8 cellular contexts compared by ENCODE assay signal in the genomic region with DNA sequence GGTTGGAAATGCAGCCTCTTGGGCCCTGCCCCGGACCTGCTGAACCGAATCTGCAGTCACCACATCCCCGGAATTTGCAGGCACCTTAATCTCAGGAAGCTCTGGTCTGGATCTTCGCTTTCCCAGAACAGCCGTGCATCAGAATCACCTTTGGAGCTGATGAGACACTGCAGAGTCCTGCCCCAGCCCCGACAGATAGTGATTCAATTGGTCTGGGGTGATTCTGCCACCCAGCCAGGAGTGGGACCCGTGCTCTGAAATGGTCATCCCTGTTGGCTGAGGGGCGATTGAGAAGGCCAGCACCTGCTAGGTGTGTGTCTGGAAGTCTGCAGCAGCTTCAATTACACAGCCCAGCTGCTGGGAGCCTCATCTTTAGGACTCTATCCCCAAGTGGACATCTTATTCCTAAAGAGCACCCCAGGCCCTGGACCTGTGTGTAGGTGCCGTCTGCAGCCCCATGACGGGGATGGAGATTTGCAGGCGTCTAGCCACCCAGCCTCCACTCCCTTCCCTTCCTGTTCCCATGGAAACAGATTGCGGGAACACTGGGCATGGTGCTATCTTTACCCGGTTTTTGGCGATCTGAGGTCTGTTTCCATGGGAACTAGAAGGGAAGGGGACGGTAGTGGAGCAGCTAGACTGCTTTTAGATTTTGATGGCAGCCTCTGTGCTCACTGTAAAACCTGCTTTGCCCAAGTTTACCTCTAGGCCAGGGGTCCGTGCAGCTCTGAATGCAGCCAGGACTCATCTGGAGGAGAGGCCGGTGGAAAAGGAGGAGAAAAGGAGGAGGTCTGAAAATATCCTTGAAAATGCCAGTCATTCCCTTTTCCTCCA.
DNase-seq lines count a peak whose midpoint lies in the region; ATAC-seq, FAIRE-seq and TF ChIP-seq lines count a peak whose summit lies in the region.

No MANE protein-coding gene starts in this region.

- H3K27me3 ChIP-seq in CD4-positive, alpha-beta memory T cell (ENCODE audit: insufficient read depth, low read length): no peaks in the 10 kb centered on the region
- no peaks in the 10 kb centered on the region for H3K27me3 ChIP-seq in ascending aorta
- H3K27me3 ChIP-seq in mesenchymal stem cell (ENCODE audit: control insufficient read depth in 1 of 2, insufficient read depth in 1 of 2, low read length in 2 of 2): no peaks in the 10 kb centered on the region

- no peaks in the 10 kb centered on the region for H3K36me3 ChIP-seq in CD4-positive, alpha-beta memory T cell (ENCODE audit: insufficient read depth, low read length)
- no peaks in the 10 kb centered on the region for H3K36me3 ChIP-seq in ascending aorta
- no peaks in the 10 kb centered on the region for H3K36me3 ChIP-seq in mesenchymal stem cell (ENCODE audit: control insufficient read depth in 1 of 2, insufficient read depth in 2 of 2, low read depth in 1 of 2, low read length in 2 of 2)

- CTCF ChIA-PET in CD4-positive, alpha-beta memory T cell (lab: Charles Lee; ENCODE audit: partially characterized antibody): interaction anchor here (1.4 to 4.1 kb wide), 5 partner anchors 9 to 158 kb away, joined by 3 to 26 read pairs (median 5); no protein-coding TSS in a partner anchor

- 77% methylated on average over 17 of the region's 17 CpGs for WGBS in mesenchymal stem cell

- H3K4ac ChIP-seq in mesenchymal stem cell (ENCODE audit: low read depth in 1 of 2, low read length in 2 of 2): no peak overlapping the region

- no peak for TF ChIP-seq CTCF in ascending aorta (IDR thresholded peaks at IDR 0.05)

- H2BK15ac ChIP-seq in mesenchymal stem cell (ENCODE audit: low read depth, poor library complexity, severe bottlenecking): no peak overlapping the region

- peaks cover 51 to 83% (median 71%) of the 10 kb centered on the region in 4 donors for H3K4me1 Mint-ChIP-seq in CD4-positive, alpha-beta memory T cell

- no peak overlapping the region for H3K4me2 ChIP-seq in mesenchymal stem cell (ENCODE audit: low read length, poor library complexity, severe bottlenecking)

- intact Hi-C loops in CD4-positive, alpha-beta memory T cell (cut with micrococcal nuclease): loop anchor here (5.0 kb wide), 4 partner anchors 92 to 353 kb away; partner anchors contain the start of genes FAM210A and RNMT
- intact Hi-C loops in ascending aorta (cut with DNase I) (loop anchor here (2.0 kb wide), 3 partner anchors 114 to 156 kb away; partner anchors contain the start of gene LDLRAD4), posterior vena cava (cut with DNase I) (loop anchor here in 1 of 2 donors (5.0 kb wide), 1 partner anchor 157 kb away; the partner anchor contains the start of gene LDLRAD4)

- peak in 1 of 5 donors; percentile 50 for DNase-seq in CD4-positive, alpha-beta memory T cell
- DNase-seq in ascending aorta (ENCODE audit: low spot score in 2 of 2) (no peak), mesenchymal stem cell (no peak), posterior vena cava (ENCODE audit: low spot score) (no peak), frontal cortex (ENCODE audit: low spot score in 2 of 2) (no peak)
- DNase-seq in stimulated activated CD4-positive, alpha-beta T cell treated with anti-CD3 and anti-CD28 coated beads, Interleukin-15, amount 100 ng/mL, for 24 hours: no peak

- H3K4me3 ChIP-seq in CD4-positive, alpha-beta memory T cell (ENCODE audit: low read length in 2 of 2): no peak overlapping the region
- peak overlapping the region in 1 of 2 donors; percentile 9 for H3K4me3 ChIP-seq in ascending aorta
- no peak overlapping the region for H3K4me3 ChIP-seq in mesenchymal stem cell (ENCODE audit: insufficient read depth in 1 of 2, low read depth in 1 of 2, low read length in 2 of 2)

- H3K4me3 Mint-ChIP-seq in CD4-positive, alpha-beta memory T cell: peak overlapping the region in 7 of 8 donors; percentile 18 to 91 (median 82)

- H2AK5ac ChIP-seq in mesenchymal stem cell (ENCODE audit: low read length, severe bottlenecking): peak overlapping the region; percentile 41

- no peak overlapping the region for H3K23ac ChIP-seq in mesenchymal stem cell (ENCODE audit: low read length in 2 of 2)

- no peak overlapping the region for H4K8ac ChIP-seq in mesenchymal stem cell (ENCODE audit: low read length)

- no peak overlapping the region for H4K91ac ChIP-seq in mesenchymal stem cell (ENCODE audit: low read length)

- no peaks in the 10 kb centered on the region for H3K27me3 Mint-ChIP-seq in CD4-positive, alpha-beta memory T cell

- FAIRE-seq in frontal cortex (lab: Jason Lieb, UNC): no peak

- H3K36me3 Mint-ChIP-seq in CD4-positive, alpha-beta memory T cell: no peaks in the 10 kb centered on the region

- peak overlapping the region; percentile 90 to 100 (median 99) for H3K27ac Mint-ChIP-seq in CD4-positive, alpha-beta memory T cell

- no peak overlapping the region for H2AFZ ChIP-seq in mesenchymal stem cell (ENCODE audit: low read depth, low read length)

- H3K79me1 ChIP-seq in mesenchymal stem cell (replicated peaks; ENCODE audit: low read length, poor library complexity, severe bottlenecking): no peaks in the 10 kb centered on the region

- POLR2A ChIA-PET in CD4-positive, alpha-beta memory T cell (lab: Charles Lee; ENCODE audit: partially characterized antibody): interaction anchor here (0.8 to 8.6 kb wide), 10 partner anchors 11 to 238 kb away, joined by 3 to 97 read pairs (median 4); no protein-coding TSS in a partner anchor

- H2BK120ac ChIP-seq in mesenchymal stem cell (ENCODE audit: low read depth, low read length): no peak overlapping the region

- peak; percentile 15 for ATAC-seq in HG03354 (IDR thresholded peaks at IDR 0.05; ENCODE audit: poor library complexity, severe bottlenecking, unreplicated experiment)
- no peak for ATAC-seq in GM19463 (IDR thresholded peaks at IDR 0.05; ENCODE audit: unreplicated experiment)

- H2BK5ac ChIP-seq in mesenchymal stem cell (ENCODE audit: low read depth, low read length, poor library complexity, severe bottlenecking): no peak overlapping the region

- H3K14ac ChIP-seq in mesenchymal stem cell (ENCODE audit: low read length in 2 of 2): no peak overlapping the region

- H3K18ac ChIP-seq in mesenchymal stem cell (ENCODE audit: low read depth in 1 of 2, low read length in 2 of 2): no peak overlapping the region

- peaks cover 85% of the 10 kb centered on the region for H3K4me1 ChIP-seq in CD4-positive, alpha-beta memory T cell (ENCODE audit: insufficient read depth, low read length)
- H3K4me1 ChIP-seq in ascending aorta: peaks cover 6 to 30% of the 10 kb centered on the region in 2 donors
- peaks cover 11% of the 10 kb centered on the region for H3K4me1 ChIP-seq in mesenchymal stem cell (ENCODE audit: control insufficient read depth, insufficient read depth, low read depth, low read length)

- no peaks in the 10 kb centered on the region for H3K9me3 Mint-ChIP-seq in CD4-positive, alpha-beta memory T cell

- no peaks in the 10 kb centered on the region for H3K9me3 ChIP-seq in CD4-positive, alpha-beta memory T cell (ENCODE audit: control insufficient read depth in 1 of 2, low read length in 2 of 2)
- H3K9me3 ChIP-seq in ascending aorta (no peaks in the 10 kb centered on the region), mesenchymal stem cell (ENCODE audit: control insufficient read depth, low read length) (no peaks in the 10 kb centered on the region)

- no peak overlapping the region for H2BK12ac ChIP-seq in mesenchymal stem cell (ENCODE audit: low read length in 2 of 2)

- peak overlapping the region; percentile 70 for H3K9ac ChIP-seq in mesenchymal stem cell (ENCODE audit: low read length)

- peak overlapping the region; percentile 76 for H3K27ac ChIP-seq in CD4-positive, alpha-beta memory T cell (ENCODE audit: low read depth, low read length)
- H3K27ac ChIP-seq in ascending aorta (peak overlapping the region; percentile 69 to 73), mesenchymal stem cell (ENCODE audit: low read length, poor library complexity, severe bottlenecking) (no peak overlapping the region)
